ENCODE assay signal across 7 cellular contexts in genomic region chr16:1613728-1614225, GRCh38. TPM values are rescaled to one million over a fixed set of nuclear protein-coding genes. Genes with fewer than 3 reads are reported as not detected.
DNase-seq lines count a peak whose midpoint lies in the region; ATAC-seq, FAIRE-seq and TF ChIP-seq lines count a peak whose summit lies in the region.

No MANE protein-coding gene starts in this region.

- H3K27ac Mint-ChIP-seq in natural killer cell, result peak overlapping the region; percentile 68 to 82

- H3K27me3 Mint-ChIP-seq in natural killer cell (ENCODE audit: low read depth in 2 of 2), result peaks cover 0 to 6% of the 10 kb centered on the region in 2 donors

- peak overlapping the region; percentile 98 for H3K4me2 ChIP-seq in OCI-LY3 (ENCODE audit: low read length)

- no peaks in the 10 kb centered on the region for H3K9me3 ChIP-seq in OCI-LY3 (ENCODE audit: insufficient read depth, low read length)

- H3K36me3 ChIP-seq in OCI-LY3 (replicated peaks; ENCODE audit: low read depth, low read length), result peaks cover 14% of the 10 kb centered on the region

- H3K27ac ChIP-seq in OCI-LY3 (ENCODE audit: low read length) (peak overlapping the region; percentile 32; the same call in 1 of the 2 replicates), dorsolateral prefrontal cortex (peak overlapping the region in 4 of 59 donors; percentile 31 to 83 (median 67))

- peak overlapping the region; percentile 66 for H3K9ac ChIP-seq in OCI-LY3 (ENCODE audit: low read length)

- H3K9me3 Mint-ChIP-seq in natural killer cell, result peaks cover 0 to 3% of the 10 kb centered on the region in 2 donors

- intact Hi-C loops in dorsolateral prefrontal cortex (cut with DNase I) (loop anchor here (2.0 to 10.0 kb wide), 8 partner anchors 61 to 351 kb away; partner anchors contain the start of genes FAHD1 (in 2 of the 2), HAGH (in 2 of the 2), NME3 (in 2 of the 2) and EME2 (in 1 of the 2)), natural killer cell (cut with micrococcal nuclease) (loop anchor here (2.0 to 10.0 kb wide), 4 partner anchors 61 to 193 kb away; partner anchors contain the start of genes CLCN7, JPT2, MAPK8IP3 and UQCC4)

- peaks cover 60% of the 10 kb centered on the region for H3K79me2 ChIP-seq in OCI-LY3 (ENCODE audit: low read length)

- H3K36me3 Mint-ChIP-seq in natural killer cell, result no peaks in the 10 kb centered on the region

- H3K4me1 Mint-ChIP-seq in natural killer cell, result peaks cover 28 to 38% of the 10 kb centered on the region in 2 donors

- peak overlapping the region; percentile 86 for H3K4me3 ChIP-seq in GM12864 (ENCODE audit: low read depth, low read length)
- peak overlapping the region; percentile 90 for H3K4me3 ChIP-seq in OCI-LY3 (ENCODE audit: low read length)
- peak overlapping the region; percentile 15 to 99 (median 91) for H3K4me3 ChIP-seq in dorsolateral prefrontal cortex

- H4K20me1 ChIP-seq in OCI-LY3 (ENCODE audit: insufficient read depth, low read length), result no peaks in the 10 kb centered on the region

- no peaks in the 10 kb centered on the region for H3K27me3 ChIP-seq in OCI-LY3 (ENCODE audit: low read depth, low read length)
- H3K27me3 ChIP-seq in dorsolateral prefrontal cortex, result no peaks in the 10 kb centered on the region

- ATAC-seq in natural killer cell, result no peak
- ATAC-seq in HG03196 (IDR thresholded peaks at IDR 0.05; ENCODE audit: unreplicated experiment), result no peak

- FAIRE-seq in D721Med (lab: Jason Lieb, UNC), result no peak

- peaks cover 23% of the 10 kb centered on the region for H3K4me1 ChIP-seq in OCI-LY3 (ENCODE audit: low read length)

- H3K4me3 Mint-ChIP-seq in natural killer cell, result peak overlapping the region; percentile 88

- DNase-seq in GM12864 (ENCODE audit: low read depth) (no peak), dorsolateral prefrontal cortex (no peak), natural killer cell (no peak), D721Med (ENCODE audit: insufficient read length, low spot score) (no peak)
- DNase-seq in activated CD4-positive, CD25-positive, alpha-beta regulatory T cell (lab: John Stamatoyannopoulos, UW), result no peak

- H2AFZ ChIP-seq in OCI-LY3 (ENCODE audit: low read depth, low read length), result no peak overlapping the region

- TF ChIP-seq CTCF in GM12864 (IDR thresholded peaks at IDR 0.05; ENCODE audit: low read depth, low read length, missing control alignments), result no peak
- no peak for TF ChIP-seq CTCF in OCI-LY3 (IDR thresholded peaks at IDR 0.05; ENCODE audit: low read depth, low read length)
- no peak for TF ChIP-seq CTCF in dorsolateral prefrontal cortex (IDR thresholded peaks at IDR 0.05 in 54 of 56, conservative IDR thresholded peaks at IDR 0.05 in 2 of 56; ENCODE audit: low read depth in 1 of 56, partially characterized antibody in 56 of 56)
- no peak for TF ChIP-seq CTCF in natural killer cell (IDR thresholded peaks at IDR 0.05)
- TF ChIP-seq CTCF in D721Med (IDR thresholded peaks at IDR 0.05; ENCODE audit: insufficient read depth, missing control alignments), result no peak

RNA-seq across cellular contexts. Expression of gene CRAMP1, which starts 1.6 kb away (rescaled TPM):
- 10 to 100 TPM; 19.9 to 44.9 (median 27.3) TPM for total RNA-seq in dorsolateral prefrontal cortex
- total RNA-seq in natural killer cell, result 10 to 100 TPM; 47.8 to 49.8 (median 49.6) TPM

RNA-seq across cellular contexts. Expression of gene IFT140, which starts 1.9 kb away (rescaled TPM):
- total RNA-seq in dorsolateral prefrontal cortex (10 to 100 TPM; 17.4 to 54.2 (median 33.3) TPM), natural killer cell (1 to 10 TPM; 6.5 to 8.9 (median 6.5) TPM)
